Comparison of ENCODE assay signal across 30 cellular contexts in genomic region chr12:90939382-90939781, GRCh38. TPM values are rescaled to one million over a fixed set of nuclear protein-coding genes. Genes with fewer than 3 reads are reported as not detected.
"Had no signal": no experiment of that assay in that cellular context is flagged by ENCODE, and none has a peak within 500 bp of the region (broad histone marks: within the 10 kb centered on the region; RNA-seq: fewer than 3 reads in every experiment).

No MANE protein-coding gene starts in this region.

- H3K4me1 Mint-ChIP-seq: activated CD4-positive, alpha-beta memory T cell treated with anti-CD3 and anti-CD28 coated beads, Interleukin-2, amount 10 ng/mL, durations not matched to agents 7 days and 5 days; activated CD4-positive, alpha-beta T cell treated with anti-CD3 and anti-CD28 coated beads, Interleukin-2, amount 10 ng/mL, durations not matched to agents 24 days and 14 days; activated naive CD8-positive, alpha-beta T cell treated with anti-CD3 and anti-CD28 coated beads, Interleukin-2, amount 50 U/mL, for 24 hours; immature natural killer cell had no signal

- H3K9me3 Mint-ChIP-seq: activated CD4-positive, alpha-beta memory T cell treated with anti-CD3 and anti-CD28 coated beads, Interleukin-2, amount 10 ng/mL, durations not matched to agents 7 days and 5 days; activated CD4-positive, alpha-beta T cell treated with anti-CD3 and anti-CD28 coated beads, Interleukin-2, amount 10 ng/mL, durations not matched to agents 24 days and 14 days; activated naive CD8-positive, alpha-beta T cell treated with anti-CD3 and anti-CD28 coated beads, Interleukin-2, amount 50 U/mL, for 24 hours; activated T-helper 1 cell treated with anti-CD3 and anti-CD28 coated beads, Interleukin-12 subunit alpha, Interleukin-12 subunit beta, Interleukin-2, Interleukin-4 antibody, amounts not matched to agents 30 ng/mL and 10 ng/mL and 1 ng/mL, durations not matched to agents 14 hours and 24 hours and 36 hours; effector memory CD8-positive, alpha-beta T cell; immature natural killer cell; natural killer cell treated with Interleukin-12 subunit alpha and Interleukin-12 subunit beta and Interleukin-15 and Interleukin-18, amount 100 ng/mL, for 72 hours; stimulated activated naive CD8-positive, alpha-beta T cell treated with anti-CD3 and anti-CD28 coated beads, Interleukin-15, Interleukin-2, amounts not matched to agents 100 ng/mL and 50 ng/mL, for 24 hours had no signal

- H3K4me3 ChIP-seq: body of pancreas, dorsolateral prefrontal cortex, esophagus muscularis mucosa, hepatocyte, left ventricle myocardium inferior, pancreas, psoas muscle, right atrium auricular region, thyroid gland, upper lobe of right lung had no signal

- H3K36me3 Mint-ChIP-seq: immature natural killer cell; natural killer cell treated with Interleukin-12 subunit alpha and Interleukin-12 subunit beta and Interleukin-15 and Interleukin-18, amount 100 ng/mL, for 72 hours had no signal

- H3K27me3 Mint-ChIP-seq: activated naive CD8-positive, alpha-beta T cell treated with anti-CD3 and anti-CD28 coated beads, Interleukin-2, amount 50 U/mL, for 24 hours had no signal

- H3K4me2 ChIP-seq: hepatocyte had no signal

- ATAC-seq: activated CD4-positive, CD25-positive, alpha-beta regulatory T cell treated with anti-CD3 and anti-CD28 coated beads, Interleukin-2, amount 50 U/mL, for 24 hours; activated naive CD8-positive, alpha-beta T cell treated with anti-CD3 and anti-CD28 coated beads, Interleukin-2, amount 50 U/mL, for 24 hours; body of pancreas; effector memory CD8-positive, alpha-beta T cell; natural killer cell treated with Interleukin-12 subunit alpha and Interleukin-12 subunit beta and Interleukin-15 and Interleukin-18, amount 100 ng/mL, for 72 hours; pancreas; psoas muscle; upper lobe of right lung had no signal

- DNase-seq: activated CD4-positive, alpha-beta memory T cell treated with anti-CD3 and anti-CD28 coated beads, Interleukin-2, amount 10 ng/mL, durations not matched to agents 7 days and 5 days; activated CD4-positive, alpha-beta T cell treated with anti-CD3 and anti-CD28 coated beads, Interleukin-2, amount 10 ng/mL, durations not matched to agents 24 days and 14 days; activated gamma-delta T cell; activated naive CD4-positive, alpha-beta T cell treated with anti-CD3 and anti-CD28 coated beads, Interleukin-2, amount 50 U/mL, for 16 hours; activated naive CD8-positive, alpha-beta T cell treated with anti-CD3 and anti-CD28 coated beads, Interleukin-2, amount 50 U/mL, for 24 hours; body of pancreas; dorsolateral prefrontal cortex; effector memory CD8-positive, alpha-beta T cell; glutamatergic neuron; immature natural killer cell; kidney glomerular epithelial cell; left ventricle myocardium inferior; psoas muscle; stimulated activated CD4-positive, alpha-beta T cell treated with anti-CD3 and anti-CD28 coated beads, Interleukin-12 subunit alpha, Interleukin-12 subunit beta, amount 100 ng/mL, for 4 hours; stimulated activated CD4-positive, alpha-beta T cell treated with anti-CD3 and anti-CD28 coated beads, Interleukin-4, amount 100 ng/mL, for 4 hours; substantia nigra; thyroid gland; upper lobe of right lung had no signal

- H3K27me3 ChIP-seq: body of pancreas, dorsolateral prefrontal cortex, esophagus muscularis mucosa, hepatocyte, pancreas, right atrium auricular region, thyroid gland, upper lobe of right lung had no signal

- H3K9me3 ChIP-seq: body of pancreas, esophagus muscularis mucosa, left ventricle myocardium inferior, pancreas, psoas muscle, right atrium auricular region, thyroid gland, upper lobe of right lung had no signal

- H3K4me1 ChIP-seq: body of pancreas, left ventricle myocardium inferior, pancreas, psoas muscle, right atrium auricular region, upper lobe of right lung had no signal

- H3K79me2 ChIP-seq: hepatocyte had no signal

- H3K4me3 Mint-ChIP-seq: activated CD4-positive, alpha-beta memory T cell treated with anti-CD3 and anti-CD28 coated beads, Interleukin-2, amount 10 ng/mL, durations not matched to agents 7 days and 5 days; activated CD4-positive, alpha-beta T cell treated with anti-CD3 and anti-CD28 coated beads, Interleukin-2, amount 10 ng/mL, durations not matched to agents 24 days and 14 days; activated naive CD8-positive, alpha-beta T cell treated with anti-CD3 and anti-CD28 coated beads, Interleukin-2, amount 50 U/mL, for 24 hours; activated T-helper 1 cell treated with anti-CD3 and anti-CD28 coated beads, Interleukin-12 subunit alpha, Interleukin-12 subunit beta, Interleukin-2, Interleukin-4 antibody, amounts not matched to agents 30 ng/mL and 10 ng/mL and 1 ng/mL, durations not matched to agents 14 hours and 24 hours and 36 hours; effector memory CD8-positive, alpha-beta T cell; immature natural killer cell; natural killer cell treated with Interleukin-12 subunit alpha and Interleukin-12 subunit beta and Interleukin-15 and Interleukin-18, amount 100 ng/mL, for 72 hours; stimulated activated naive CD8-positive, alpha-beta T cell treated with anti-CD3 and anti-CD28 coated beads, Interleukin-15, Interleukin-2, amounts not matched to agents 100 ng/mL and 50 ng/mL, for 24 hours had no signal

- H3K27ac Mint-ChIP-seq: activated CD4-positive, alpha-beta memory T cell treated with anti-CD3 and anti-CD28 coated beads, Interleukin-2, amount 10 ng/mL, durations not matched to agents 7 days and 5 days; activated CD4-positive, alpha-beta T cell treated with anti-CD3 and anti-CD28 coated beads, Interleukin-2, amount 10 ng/mL, durations not matched to agents 24 days and 14 days; activated naive CD8-positive, alpha-beta T cell treated with anti-CD3 and anti-CD28 coated beads, Interleukin-2, amount 50 U/mL, for 24 hours; activated T-helper 1 cell treated with anti-CD3 and anti-CD28 coated beads, Interleukin-12 subunit alpha, Interleukin-12 subunit beta, Interleukin-2, Interleukin-4 antibody, amounts not matched to agents 30 ng/mL and 10 ng/mL and 1 ng/mL, durations not matched to agents 14 hours and 24 hours and 36 hours; effector memory CD8-positive, alpha-beta T cell; immature natural killer cell; natural killer cell treated with Interleukin-12 subunit alpha and Interleukin-12 subunit beta and Interleukin-15 and Interleukin-18, amount 100 ng/mL, for 72 hours; stimulated activated naive CD8-positive, alpha-beta T cell treated with anti-CD3 and anti-CD28 coated beads, Interleukin-15, Interleukin-2, amounts not matched to agents 100 ng/mL and 50 ng/mL, for 24 hours had no signal

- H3K36me3 ChIP-seq: esophagus muscularis mucosa, left ventricle myocardium inferior, pancreas, right atrium auricular region, thyroid gland, upper lobe of right lung had no signal

- H3K27ac ChIP-seq: body of pancreas, dorsolateral prefrontal cortex, esophagus muscularis mucosa, hepatocyte, left ventricle myocardium inferior, pancreas, psoas muscle, right atrium auricular region, thyroid gland, upper lobe of right lung had no signal

RNA-seq across cellular contexts. Expression of gene CCER1, which starts 15.6 kb away (rescaled TPM):
- total RNA-seq: activated CD4-positive, alpha-beta memory T cell treated with anti-CD3 and anti-CD28 coated beads, Interleukin-2, amount 10 ng/mL, durations not matched to agents 7 days and 5 days; activated CD4-positive, alpha-beta T cell treated with anti-CD3 and anti-CD28 coated beads, Interleukin-2, amount 10 ng/mL, durations not matched to agents 24 days and 14 days; activated T-helper 1 cell treated with anti-CD3 and anti-CD28 coated beads, Interleukin-12 subunit alpha, Interleukin-12 subunit beta, Interleukin-2, Interleukin-4 antibody, amounts not matched to agents 30 ng/mL and 10 ng/mL and 1 ng/mL, durations not matched to agents 14 hours and 24 hours and 36 hours; body of pancreas; cardiac septum; dorsolateral prefrontal cortex; endothelial cell of umbilical vein; esophagus muscularis mucosa; frontal cortex; hepatocyte; left ventricle myocardium inferior; natural killer cell treated with Interleukin-12 subunit alpha and Interleukin-12 subunit beta and Interleukin-15 and Interleukin-18, amount 100 ng/mL, for 72 hours; pancreas; psoas muscle; right atrium auricular region; T-helper 2 cell treated with Interferon-gamma antibody and Interleukin-4, amounts not matched to agents 100 ng/mL and 5 ng/mL, for 36 hours; upper lobe of right lung had no signal
